Comparison of ENCODE assay signal across 23 cellular contexts in genomic region chr16:10556240-10556639, GRCh38.
"Had no signal": no experiment of that assay in that cellular context is flagged by ENCODE, and none has a peak within 500 bp of the region (broad histone marks: within the 10 kb centered on the region; RNA-seq: fewer than 3 reads in every experiment).

No MANE protein-coding gene starts in this region.

- H3K27me3 Mint-ChIP-seq: memory B cell; stimulated activated naive B cell treated with anti-CD40 and anti-IgM and Interleukin-4, amounts not matched to agents 10 μg/mL and 1 μg/mL and 100 μg/mL, for 72 hours had no signal

- H3K27ac ChIP-seq: foreskin keratinocyte, parathyroid adenoma, prostate gland, skin epidermis, upper lobe of right lung, vagina had no signal

- H3K4me1 ChIP-seq: foreskin keratinocyte, prostate gland had no signal

- H3K36me3 Mint-ChIP-seq: stimulated activated naive B cell treated with anti-CD40 and anti-IgM and Interleukin-4, amounts not matched to agents 10 μg/mL and 1 μg/mL and 100 μg/mL, for 72 hours had no signal

- H3K4me1 Mint-ChIP-seq: endodermal cell, mesothelial cell of epicardium had no signal

- ATAC-seq: foreskin keratinocyte; left lobe of liver; lower lobe of right lung; right lobe of liver; stimulated activated naive B cell treated with anti-CD40 and anti-IgM and Interleukin-4, amounts not matched to agents 10 μg/mL and 1 μg/mL and 100 μg/mL, for 72 hours; upper lobe of right lung had no signal

- DNase-seq: cerebellar nuclear complex; effector CD4-positive, alpha-beta T cell; endodermal cell; erythroblast; foreskin keratinocyte; head of caudate nucleus; hypothalamus; kidney glomerular epithelial cell; lower lobe of right lung; retina; right lobe of liver; stimulated activated CD4-positive, alpha-beta T cell treated with anti-CD3 and anti-CD28 coated beads, Interleukin-2, amount 100 ng/mL, for 24 hours; stimulated activated CD4-positive, alpha-beta T cell treated with anti-CD3 and anti-CD28 coated beads, Interleukin-4, amount 100 ng/mL, for 4 hours; stimulated activated naive B cell treated with anti-CD40 and anti-IgM and Interleukin-4, amounts not matched to agents 10 μg/mL and 1 μg/mL and 100 μg/mL, for 72 hours; upper lobe of right lung had no signal

- H3K36me3 ChIP-seq: lower lobe of right lung, prostate gland, right lobe of liver, upper lobe of right lung, vagina had no signal

- H3K27me3 ChIP-seq: foreskin keratinocyte, right lobe of liver, upper lobe of right lung, vagina had no signal

- H3K4me3 Mint-ChIP-seq: endodermal cell; memory B cell; mesothelial cell of epicardium; nephron; stimulated activated naive B cell treated with anti-CD40 and anti-IgM and Interleukin-4, amounts not matched to agents 10 μg/mL and 1 μg/mL and 100 μg/mL, for 72 hours had no signal

- H3K4me3 ChIP-seq: lower lobe of right lung, prostate gland, right lobe of liver, skin epidermis, upper lobe of right lung, vagina had no signal

- H3K9me3 ChIP-seq: lower lobe of right lung, prostate gland, upper lobe of right lung, vagina had no signal

- H3K27ac Mint-ChIP-seq: endodermal cell; memory B cell; mesothelial cell of epicardium; nephron; stimulated activated naive B cell treated with anti-CD40 and anti-IgM and Interleukin-4, amounts not matched to agents 10 μg/mL and 1 μg/mL and 100 μg/mL, for 72 hours had no signal
